In genomic region chr17:82051776-82052637, GRCh38 we compare ENCODE assay signal across 8 cellular contexts. TPM values are rescaled to one million over a fixed set of nuclear protein-coding genes. Genes with fewer than 3 reads are reported as not detected.
DNase-seq lines count a peak whose midpoint lies in the region; ATAC-seq and TF ChIP-seq lines count a peak whose summit lies in the region.

TSS of gene GPS1 (plus strand) at chr17:82051898. CDS start at chr17:82051932, 34 bp downstream.
TSS of gene RFNG (minus strand) at chr17:82051811. CDS start at chr17:82051766, 45 bp downstream.

- H3K36me3 ChIP-seq in iPS-20b (ENCODE audit: insufficient read depth, low read depth, low read length) (peaks cover 43% of the 10 kb centered on the region), skeletal muscle tissue (ENCODE audit: control insufficient read depth in 3 of 3, insufficient read depth in 3 of 3, low read length in 3 of 3) (peaks cover 49 to 60% (median 54%) of the 10 kb centered on the region in 3 donors)

- H3K27me3 ChIP-seq in iPS-20b (ENCODE audit: insufficient read depth, low read length) = no peaks in the 10 kb centered on the region
- H3K27me3 ChIP-seq in skeletal muscle tissue (ENCODE audit: control insufficient read depth in 3 of 3, insufficient read depth in 3 of 3, low read length in 3 of 3) = no peaks in the 10 kb centered on the region

- no peak for TF ChIP-seq POLR2A in NB4 (IDR thresholded peaks at IDR 0.05; ENCODE audit: extremely low read depth, insufficient read length)

- peak within 1 kb of the TSS; percentile 87 to 93 (median 89) for H3K4me3 Mint-ChIP-seq in brain

- H3K27ac Mint-ChIP-seq in brain = peak within 1 kb of the TSS in 4 of 5 experiments; percentile 88 to 93 (median 90)

- H3K4me3 ChIP-seq in NB4 (ENCODE audit: low read depth, low read length) (peak within 1 kb of the TSS; percentile 80), iPS-20b (ENCODE audit: low read length) (peak within 1 kb of the TSS; percentile 84), skeletal muscle tissue (ENCODE audit: low read length in 3 of 3) (peak within 1 kb of the TSS; percentile 80 to 87 (median 83))

- H3K36me3 Mint-ChIP-seq in brain = peaks cover 12% of the 10 kb centered on the region

- no peaks in the 10 kb centered on the region for H3K9me3 Mint-ChIP-seq in brain

- ATAC-seq in GM21390 (IDR thresholded peaks at IDR 0.05; ENCODE audit: unreplicated experiment) (peak; percentile 63), GM18858 (IDR thresholded peaks at IDR 0.05; ENCODE audit: unreplicated experiment) (no peak)

- H3K9ac ChIP-seq in iPS-20b (ENCODE audit: low read depth, low read length) (peak within 1 kb of the TSS; percentile 76), skeletal muscle tissue (ENCODE audit: low read depth in 1 of 3, low read length in 3 of 3) (peak within 1 kb of the TSS; percentile 65 to 88 (median 81))

- H3K27ac ChIP-seq in iPS-20b (ENCODE audit: low read length) (no peak within 1 kb of the TSS), skeletal muscle tissue (ENCODE audit: low read depth, low read length) (peak within 1 kb of the TSS; percentile 47)

- no peaks in the 10 kb centered on the region for H3K9me3 ChIP-seq in iPS-20b (ENCODE audit: insufficient read depth, low read depth, low read length)
- no peaks in the 10 kb centered on the region for H3K9me3 ChIP-seq in skeletal muscle tissue (ENCODE audit: control insufficient read depth in 3 of 3, low read length in 3 of 3)

- TF ChIP-seq CTCF in NB4 (IDR thresholded peaks at IDR 0.05; ENCODE audit: low read depth, low read length) (no peak), brain (conservative IDR thresholded peaks at IDR 0.05) (no peak)

- DNase-seq in CD1c-positive myeloid dendritic cell (ENCODE audit: extremely low spot score) (peak; percentile 82), NB4 (ENCODE audit: low read depth) (peak; percentile 80), UCSD-AML1 (lab: John Stamatoyannopoulos, UW; ENCODE audit: unreplicated experiment) (peak; percentile 78)

- peaks cover 6% of the 10 kb centered on the region for H3K27me3 Mint-ChIP-seq in brain

- no peaks in the 10 kb centered on the region for H3K4me1 ChIP-seq in iPS-20b (ENCODE audit: insufficient read depth, low read length)
- H3K4me1 ChIP-seq in skeletal muscle tissue (ENCODE audit: control insufficient read depth in 3 of 3, insufficient read depth in 3 of 3, low read length in 3 of 3) = peaks cover 25 to 35% (median 26%) of the 10 kb centered on the region in 3 donors

- peaks cover 20% of the 10 kb centered on the region for H3K4me1 Mint-ChIP-seq in brain

RNA-seq across cellular contexts. Expression of gene GPS1, which starts in this region (rescaled TPM):
- polyA plus RNA-seq in brain (ENCODE audit: insufficient read depth, low read depth, low replicate concordance) = 231 TPM
- total RNA-seq in skeletal muscle tissue = 64.7 TPM

RNA-seq across cellular contexts. Expression of gene RFNG, which starts in this region (rescaled TPM):
- 45.0 TPM for polyA plus RNA-seq in brain (ENCODE audit: insufficient read depth, low read depth, low replicate concordance)
- total RNA-seq in skeletal muscle tissue = 16.7 TPM
